Comparison of ENCODE assay signal across 26 cellular contexts in the genomic region with DNA sequence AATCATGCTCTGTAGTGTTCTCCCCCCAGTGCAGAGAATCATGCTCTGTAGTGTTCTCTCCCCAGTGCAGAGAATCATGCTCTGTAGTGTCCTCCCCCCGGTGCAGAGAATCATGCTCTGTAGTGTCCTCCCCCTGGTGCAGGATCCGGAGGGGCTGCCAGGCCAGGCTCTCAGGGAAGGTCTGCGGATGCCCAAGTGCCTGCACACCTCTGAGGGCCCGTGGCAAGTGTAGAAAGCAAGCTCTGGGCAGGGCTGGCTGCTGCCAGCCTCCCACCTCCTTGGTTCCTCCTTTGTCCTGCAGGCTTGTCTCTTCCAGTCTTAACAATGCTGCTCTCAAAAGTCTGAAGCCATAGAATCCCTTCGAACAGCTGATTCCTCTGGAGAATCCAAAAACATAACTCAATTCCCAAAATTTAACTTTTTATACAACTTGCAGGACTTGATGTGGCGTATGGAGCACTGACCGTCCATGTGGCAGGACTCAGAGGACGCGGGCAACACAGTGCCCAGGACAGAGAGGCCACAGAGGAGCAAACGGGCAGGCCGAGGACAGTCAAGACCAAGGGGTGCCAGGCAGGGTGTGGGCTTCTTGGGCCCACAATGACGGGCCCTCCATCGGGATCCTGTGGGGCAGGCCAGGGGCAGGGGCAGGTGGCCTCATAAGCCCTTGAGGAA. TPM values are rescaled to one million over a fixed set of nuclear protein-coding genes. Genes with fewer than 3 reads are reported as not detected.
"Had no signal": no experiment of that assay in that cellular context is flagged by ENCODE, and none has a peak within 500 bp of the region (broad histone marks: within the 10 kb centered on the region; RNA-seq: fewer than 3 reads in every experiment).

No MANE protein-coding gene starts in this region.

- FAIRE-seq: endometrium, pancreas had no signal

- DNase-seq: effector memory CD4-positive, alpha-beta T cell; gastrocnemius medialis; islet precursor cell; mammary epithelial cell; naive thymus-derived CD4-positive, alpha-beta T cell; nephron progenitor cell; nucleus accumbens; stimulated activated CD4-positive, alpha-beta T cell treated with anti-CD3 and anti-CD28 coated beads, Interleukin-12 subunit alpha, Interleukin-12 subunit beta, amount 100 ng/mL, for 4 hours; stimulated activated naive CD4-positive, alpha-beta T cell; stomach; substantia nigra; transverse colon had no signal

- H3K9me3 ChIP-seq: esophagus muscularis mucosa, gastrocnemius medialis, pancreas, prostate gland, thoracic aorta, transverse colon had no signal

- ATAC-seq: gastrocnemius medialis; naive thymus-derived CD4-positive, alpha-beta T cell; pancreas; sciatic nerve had no signal

- H3K4me1 ChIP-seq: pancreas, prostate gland, transverse colon had no signal

- H3K27ac ChIP-seq: epithelial cell of prostate, esophagus muscularis mucosa, gastrocnemius medialis, pancreas, prostate gland, skin epidermis, stomach, thoracic aorta, transverse colon had no signal

- H3K4me3 ChIP-seq: esophagus muscularis mucosa, gastrocnemius medialis, pancreas, prostate gland, skin epidermis, stomach, thoracic aorta, transverse colon had no signal

- H3K27me3 ChIP-seq: pancreas had no signal

- H3K36me3 ChIP-seq: esophagus muscularis mucosa, gastrocnemius medialis, pancreas, prostate gland, stomach, thoracic aorta, transverse colon had no signal

RNA-seq across cellular contexts. Expression of a gene that starts 44.6 kb away (rescaled TPM):
- total RNA-seq: esophagus muscularis mucosa; fibroblast of villous mesenchyme; gastrocnemius medialis; liver; mammary epithelial cell; mesenteric fat pad; mononuclear cell; naive thymus-derived CD4-positive, alpha-beta T cell; pancreas; renal cortical epithelial cell; sciatic nerve; thoracic aorta; transverse colon; ureter had no signal
- polyA plus RNA-seq: liver; mammary epithelial cell; naive thymus-derived CD4-positive, alpha-beta T cell; pancreas; stomach had no signal
